In the genomic region with DNA sequence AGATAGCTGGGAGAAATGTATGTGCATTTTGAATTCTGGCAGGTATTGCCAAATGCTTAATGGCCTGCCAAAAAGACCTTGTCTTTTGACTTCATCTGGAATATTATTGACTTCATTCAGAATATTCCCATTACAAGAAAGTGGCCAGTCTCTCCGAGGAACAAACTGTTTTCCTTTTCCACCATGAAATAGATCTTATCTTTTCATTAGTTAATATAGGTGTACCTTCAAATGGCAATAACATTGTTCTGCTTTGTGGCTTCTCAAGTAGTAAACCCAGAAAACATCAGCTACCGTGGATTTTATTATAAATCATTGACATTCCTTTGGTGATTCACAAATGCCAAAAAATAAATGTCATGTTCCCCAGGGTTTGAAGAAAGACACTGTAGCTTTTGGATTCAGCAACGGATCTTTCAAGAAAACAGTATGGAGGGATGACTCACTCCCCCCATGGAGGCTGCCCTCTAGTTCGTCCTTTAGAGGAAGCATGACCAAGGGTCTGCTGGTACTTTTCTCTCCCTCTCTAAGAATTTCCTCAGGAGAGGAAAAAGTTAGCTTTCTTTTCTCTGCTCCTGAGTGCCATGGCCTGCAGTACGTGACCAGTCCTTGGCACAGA, we compare ENCODE assay signal across 9 cellular contexts. TPM values are rescaled to one million over a fixed set of nuclear protein-coding genes. Genes with fewer than 3 reads are reported as not detected.
DNase-seq lines count a peak whose midpoint lies in the region; ATAC-seq and TF ChIP-seq lines count a peak whose summit lies in the region.
"Had no signal": no experiment of that assay in that cellular context is flagged by ENCODE, and none has a peak within 500 bp of the region (broad histone marks: within the 10 kb centered on the region; RNA-seq: fewer than 3 reads in every experiment).

No MANE protein-coding gene starts in this region.

- H3K27me3 Mint-ChIP-seq in activated T-cell treated with anti-CD3 and anti-CD28 coated beads, Interleukin-2, amount 50 U/mL, for 4 hours (ENCODE audit: low read depth): peaks cover 54% of the 10 kb centered on the region
- H3K27me3 Mint-ChIP-seq in activated B cell treated with CpG ODN at 0.5 μM for 24 hours: peaks cover 49% of the 10 kb centered on the region

- no peaks in the 10 kb centered on the region for H3K9me3 Mint-ChIP-seq in activated T-cell treated with anti-CD3 and anti-CD28 coated beads, Interleukin-2, amount 50 U/mL, for 4 hours
- H3K9me3 Mint-ChIP-seq in activated B cell treated with CpG ODN at 0.5 μM for 24 hours: no peaks in the 10 kb centered on the region

- peaks cover 14% of the 10 kb centered on the region for H3K4me1 Mint-ChIP-seq in activated T-cell treated with anti-CD3 and anti-CD28 coated beads, Interleukin-2, amount 50 U/mL, for 4 hours (ENCODE audit: low read depth)
- H3K4me1 Mint-ChIP-seq in activated B cell treated with CpG ODN at 0.5 μM for 24 hours: peaks cover 16% of the 10 kb centered on the region

- intact Hi-C loops in activated B cell treated with CpG ODN at 0.5 μM for 24 hours (cut with micrococcal nuclease): no loop called here

- H3K27ac Mint-ChIP-seq in activated B cell treated with CpG ODN at 0.5 μM for 24 hours: no peak overlapping the region

- peak overlapping the region; percentile 49; the same call in 1 of the 2 replicates for H3K4me3 ChIP-seq in iPS DF 6.9 (ENCODE audit: low read length)
- peak overlapping the region; percentile 54 for H3K4me3 ChIP-seq in suprapubic skin

- ATAC-seq in activated T-cell treated with anti-CD3 and anti-CD28 coated beads, Interleukin-2, amount 50 U/mL, for 4 hours: no peak
- no peak for ATAC-seq in activated B cell treated with CpG ODN at 0.5 μM for 24 hours (ENCODE audit: low read depth)

- H3K36me3 ChIP-seq in iPS DF 6.9 (ENCODE audit: control insufficient read depth, insufficient read depth, low read length): no peaks in the 10 kb centered on the region
- no peaks in the 10 kb centered on the region for H3K36me3 ChIP-seq in suprapubic skin
- H3K36me3 ChIP-seq: heart right ventricle had no signal

- no peak for TF ChIP-seq EP300 in suprapubic skin (IDR thresholded peaks at IDR 0.05)

- peak overlapping the region; percentile 77 for H3K4me3 Mint-ChIP-seq in activated T-cell treated with anti-CD3 and anti-CD28 coated beads, Interleukin-2, amount 50 U/mL, for 4 hours
- peak overlapping the region; percentile 77 for H3K4me3 Mint-ChIP-seq in activated B cell treated with CpG ODN at 0.5 μM for 24 hours

- POLR2A ChIA-PET in activated B cell treated with CpG ODN at 0.5 μM for 24 hours (lab: Charles Lee): interaction anchor here (0.9 to 1.5 kb wide), 6 partner anchors 9 to 215 kb away, joined by 3 to 4 read pairs (median 3); a partner anchor contains a TSS

- TF ChIP-seq CTCF in activated B cell treated with CpG ODN at 0.5 μM for 24 hours (IDR thresholded peaks at IDR 0.05) (no peak), suprapubic skin (IDR thresholded peaks at IDR 0.05) (no peak)

- no peak for DNase-seq in activated T-cell treated with anti-CD3 and anti-CD28 coated beads, Interleukin-2, amount 50 U/mL, for 4 hours
- DNase-seq in activated T-cell treated with anti-CD3 and anti-CD28 coated beads for 4 hours (no peak), activated B cell treated with CpG ODN at 0.5 μM for 24 hours (no peak), iPS DF 6.9 (ENCODE audit: low read depth, low spot score) (no peak), suprapubic skin (ENCODE audit: low spot score in 2 of 2) (no peak), occipital lobe (lab: John Stamatoyannopoulos, UW) (no peak)
- no peak for DNase-seq in stimulated activated CD4-positive, alpha-beta T cell treated with anti-CD3 and anti-CD28 coated beads, Interleukin-4, amount 100 ng/mL, for 24 hours
- DNase-seq in activated naive CD4-positive, alpha-beta T cell treated with Interleukin-2 at 50 U/mL for 16 hours: no peak
- DNase-seq: heart right ventricle had no signal

- CTCF ChIA-PET in activated B cell treated with CpG ODN at 0.5 μM for 24 hours (lab: Charles Lee): interaction anchor here (1.0 to 2.7 kb wide), 4 partner anchors 13 to 219 kb away, joined by 3 to 12 read pairs (median 4); no protein-coding TSS in a partner anchor

- no peaks in the 10 kb centered on the region; the same call in 1 of the 2 replicates for H3K4me1 ChIP-seq in iPS DF 6.9 (ENCODE audit: control insufficient read depth, insufficient read depth, low read length)
- H3K4me1 ChIP-seq in suprapubic skin: peaks cover 19% of the 10 kb centered on the region

- H3K27me3 ChIP-seq in iPS DF 6.9 (ENCODE audit: control insufficient read depth, insufficient read depth, low read length) (peaks cover 3% of the 10 kb centered on the region; the same call in 1 of the 2 replicates), suprapubic skin (peaks cover 46% of the 10 kb centered on the region)

- WGBS in iPS DF 6.9 (ENCODE audit: insufficient coverage, insufficient read length): no CpG with 5 or more reads among the region's 5 CpGs
- WGBS in suprapubic skin: 24% methylated on average over 5 of the region's 5 CpGs

- H3K27ac ChIP-seq in iPS DF 6.9 (ENCODE audit: low read length): no peak overlapping the region
- H3K27ac ChIP-seq in suprapubic skin: no peak overlapping the region
- H3K27ac ChIP-seq: heart right ventricle had no signal

- H3K36me3 Mint-ChIP-seq in activated T-cell treated with anti-CD3 and anti-CD28 coated beads, Interleukin-2, amount 50 U/mL, for 4 hours (ENCODE audit: insufficient read depth): no peaks in the 10 kb centered on the region
- H3K36me3 Mint-ChIP-seq in activated B cell treated with CpG ODN at 0.5 μM for 24 hours (ENCODE audit: low read depth): no peaks in the 10 kb centered on the region

- H3K9me3 ChIP-seq in iPS DF 6.9 (ENCODE audit: control insufficient read depth, insufficient read depth, low read length) (no peaks in the 10 kb centered on the region), suprapubic skin (no peaks in the 10 kb centered on the region)

- no peak for TF ChIP-seq POLR2A in suprapubic skin (IDR thresholded peaks at IDR 0.05)

RNA-seq across cellular contexts. Expression of a gene that starts 1.1 kb away (rescaled TPM):
- under 1 TPM in 1 of 3 donors, not detected in 2; 0.08 TPM for total RNA-seq in activated T-cell treated with anti-CD3 and anti-CD28 coated beads, Interleukin-2, amount 50 U/mL, for 4 hours
- total RNA-seq in activated B cell treated with CpG ODN at 0.5 μM for 24 hours (0.15 TPM in 1 of 2 replicates, not detected in the other), suprapubic skin (1 to 10 TPM in 1 of 4 donors, under 1 TPM in 3; 0.11 to 1.0 (median 0.83) TPM), occipital lobe (73.6 TPM)

Comparison
In these comparisons a context has a peak if more than half of its experiments do, and no peak if none do; other contexts are left out.
1. RNA of a gene that starts 1.1 kb away (total RNA-seq): 73.6 TPM in occipital lobe (single experiment); 0.11 to 1.0 TPM in suprapubic skin, 0.15 TPM in activated B cell treated with CpG ODN at 0.5 μM for 24 hours and 0.08 TPM in activated T-cell treated with anti-CD3 and anti-CD28 coated beads, Interleukin-2, amount 50 U/mL, for 4 hours; every median in the first group is over 10 times any median in the second.